Comparison of ENCODE assay signal across 27 cellular contexts in genomic region chr21:44648557-44649311, GRCh38. TPM values are rescaled to one million over a fixed set of nuclear protein-coding genes. Genes with fewer than 3 reads are reported as not detected.
"Had no signal": no experiment of that assay in that cellular context is flagged by ENCODE, and none has a peak within 500 bp of the region (broad histone marks: within the 10 kb centered on the region; RNA-seq: fewer than 3 reads in every experiment).

No MANE protein-coding gene starts in this region.

- H3K4me3 Mint-ChIP-seq: activated naive CD4-positive, alpha-beta T cell treated with anti-CD3 and anti-CD28 coated beads for 36 hours; activated naive CD8-positive, alpha-beta T cell treated with anti-CD3 and anti-CD28 coated beads, Interleukin-2, amount 10 ng/mL, durations not matched to agents 7 days and 5 days; central memory CD8-positive, alpha-beta T cell; effector memory CD8-positive, alpha-beta T cell; nephron progenitor cell had no signal

- ATAC-seq: effector memory CD8-positive, alpha-beta T cell; esophagus mucosa; stimulated activated naive CD8-positive, alpha-beta T cell treated with anti-CD3 and anti-CD28 coated beads, Interleukin-15, Interleukin-2, amounts not matched to agents 100 U/mL and 50 U/mL, for 24 hours had no signal

- H3K9me3 ChIP-seq: uterus had no signal

- H3K4me1 ChIP-seq: breast epithelium, spleen, tibial nerve, uterus had no signal

- H3K36me3 ChIP-seq: breast epithelium, spleen, tibial nerve, uterus had no signal

- H3K27ac Mint-ChIP-seq: activated naive CD4-positive, alpha-beta T cell treated with anti-CD3 and anti-CD28 coated beads for 36 hours; activated naive CD8-positive, alpha-beta T cell treated with anti-CD3 and anti-CD28 coated beads, Interleukin-2, amount 10 ng/mL, durations not matched to agents 7 days and 5 days; nephron progenitor cell had no signal

- H3K27me3 ChIP-seq: tibial nerve, uterus had no signal

- H3K4me3 ChIP-seq: breast epithelium, spleen, tibial nerve, uterus had no signal

- DNase-seq: activated CD4-positive, alpha-beta T cell treated with anti-CD3 and anti-CD28 coated beads for 1 hour; activated naive CD4-positive, alpha-beta T cell treated with anti-CD3 and anti-CD28 coated beads for 36 hours; activated naive CD8-positive, alpha-beta T cell treated with anti-CD3 and anti-CD28 coated beads, Interleukin-2, amount 10 ng/mL, durations not matched to agents 7 days and 5 days; amniotic stem cell; effector memory CD8-positive, alpha-beta T cell; head of caudate nucleus; hypothalamus; mesenchymal stem cell; nephron progenitor cell; occipital lobe; spleen; stimulated activated CD4-positive, alpha-beta T cell treated with anti-CD3 and anti-CD28 coated beads, Interleukin-4, amount 100 ng/mL, for 24 hours; stimulated activated naive CD8-positive, alpha-beta T cell treated with anti-CD3 and anti-CD28 coated beads, Interleukin-15, Interleukin-2, amounts not matched to agents 100 U/mL and 50 U/mL, for 24 hours; substantia nigra; T-helper 1 cell; uterus had no signal

- H3K27me3 Mint-ChIP-seq: activated naive CD8-positive, alpha-beta T cell treated with anti-CD3 and anti-CD28 coated beads, Interleukin-2, amount 10 ng/mL, durations not matched to agents 7 days and 5 days; central memory CD8-positive, alpha-beta T cell had no signal

- H3K27ac ChIP-seq: breast epithelium, spleen, tibial nerve, uterus had no signal

RNA-seq across cellular contexts. Expression of gene KRTAP10-11, which starts 2.5 kb away (rescaled TPM):
- total RNA-seq: activated naive CD4-positive, alpha-beta T cell treated with anti-CD3 and anti-CD28 coated beads for 36 hours; activated naive CD8-positive, alpha-beta T cell treated with anti-CD3 and anti-CD28 coated beads, Interleukin-2, amount 10 ng/mL, durations not matched to agents 7 days and 5 days; breast epithelium; dermis microvascular lymphatic vessel endothelial cell; endothelial cell of umbilical vein; esophagus mucosa; frontal cortex; mononuclear cell; occipital lobe; posterior vena cava; renal cortical epithelial cell; spleen; tibial nerve; uterus had no signal
- polyA plus RNA-seq: endothelial cell of umbilical vein, spleen had no signal

RNA-seq across cellular contexts. Expression of gene KRTAP12-4, which starts 5.7 kb away (rescaled TPM):
- total RNA-seq: activated naive CD4-positive, alpha-beta T cell treated with anti-CD3 and anti-CD28 coated beads for 36 hours; activated naive CD8-positive, alpha-beta T cell treated with anti-CD3 and anti-CD28 coated beads, Interleukin-2, amount 10 ng/mL, durations not matched to agents 7 days and 5 days; breast epithelium; dermis microvascular lymphatic vessel endothelial cell; endothelial cell of umbilical vein; esophagus mucosa; frontal cortex; lower leg skin; mononuclear cell; occipital lobe; posterior vena cava; renal cortical epithelial cell; spleen; tibial nerve; uterus had no signal
- polyA plus RNA-seq: endothelial cell of umbilical vein, spleen had no signal

RNA-seq across cellular contexts. Expression of gene KRTAP12-3, which starts 9.0 kb away (rescaled TPM):
- total RNA-seq: activated naive CD4-positive, alpha-beta T cell treated with anti-CD3 and anti-CD28 coated beads for 36 hours; activated naive CD8-positive, alpha-beta T cell treated with anti-CD3 and anti-CD28 coated beads, Interleukin-2, amount 10 ng/mL, durations not matched to agents 7 days and 5 days; breast epithelium; dermis microvascular lymphatic vessel endothelial cell; endothelial cell of umbilical vein; esophagus mucosa; frontal cortex; mononuclear cell; occipital lobe; posterior vena cava; renal cortical epithelial cell; spleen; tibial nerve; uterus had no signal
- polyA plus RNA-seq: endothelial cell of umbilical vein, spleen had no signal

RNA-seq across cellular contexts. Expression of gene KRTAP10-10, which starts 11.6 kb away (rescaled TPM):
- total RNA-seq: activated naive CD4-positive, alpha-beta T cell treated with anti-CD3 and anti-CD28 coated beads for 36 hours; activated naive CD8-positive, alpha-beta T cell treated with anti-CD3 and anti-CD28 coated beads, Interleukin-2, amount 10 ng/mL, durations not matched to agents 7 days and 5 days; breast epithelium; dermis microvascular lymphatic vessel endothelial cell; endothelial cell of umbilical vein; esophagus mucosa; frontal cortex; mononuclear cell; occipital lobe; posterior vena cava; renal cortical epithelial cell; spleen; tibial nerve; uterus had no signal
- polyA plus RNA-seq: endothelial cell of umbilical vein, spleen had no signal

RNA-seq across cellular contexts. Expression of gene KRTAP12-2, which starts 18.0 kb away (rescaled TPM):
- total RNA-seq: activated naive CD4-positive, alpha-beta T cell treated with anti-CD3 and anti-CD28 coated beads for 36 hours; activated naive CD8-positive, alpha-beta T cell treated with anti-CD3 and anti-CD28 coated beads, Interleukin-2, amount 10 ng/mL, durations not matched to agents 7 days and 5 days; breast epithelium; dermis microvascular lymphatic vessel endothelial cell; endothelial cell of umbilical vein; esophagus mucosa; frontal cortex; mononuclear cell; occipital lobe; renal cortical epithelial cell; spleen; tibial nerve; uterus had no signal
- polyA plus RNA-seq: endothelial cell of umbilical vein, spleen had no signal
